ENCODE assay signal across 8 cellular contexts in genomic region chr5:72955143-72955767, GRCh38. TPM values are rescaled to one million over a fixed set of nuclear protein-coding genes. Genes with fewer than 3 reads are reported as not detected.
DNase-seq lines count a peak whose midpoint lies in the region; ATAC-seq, FAIRE-seq and TF ChIP-seq lines count a peak whose summit lies in the region.

No MANE protein-coding gene starts in this region.

- peak; percentile 1 for DNase-seq in stimulated activated CD8-positive, alpha-beta memory T cell treated with anti-CD3 and anti-CD28 coated beads, Interleukin-12 subunit alpha, Interleukin-12 subunit beta, amount 100 ng/mL, for 1 hour (ENCODE audit: low read depth)
- DNase-seq in stimulated activated CD8-positive, alpha-beta memory T cell treated with anti-CD3 and anti-CD28 coated beads, Interleukin-4, amount 100 ng/mL, for 48 hours: no peak
- no peak for DNase-seq in WERI-Rb-1
- DNase-seq in ovary: peak in 3 of 5 donors; percentile 75 to 87 (median 86)
- DNase-seq in RCC 7860 (ENCODE audit: low spot score): no peak
- DNase-seq in activated CD4-positive, alpha-beta T cell treated with anti-CD3 and anti-CD28 coated beads for 48 hours: no peak

- no peaks in the 10 kb centered on the region; the same call in 1 of the 2 replicates for H3K36me3 ChIP-seq in WERI-Rb-1
- no peaks in the 10 kb centered on the region for H3K36me3 ChIP-seq in gastroesophageal sphincter
- H3K36me3 ChIP-seq in ovary: no peaks in the 10 kb centered on the region

- WGBS in gastroesophageal sphincter (ENCODE audit: low coverage in 1 of 2), 2 donors: 10 to 11% methylated on average over 2 of the region's 33 CpGs
- WGBS in ovary, 3 donors: 3 to 4% (median 3%) methylated on average over 31 to 33 of the region's 33 CpGs

- peak overlapping the region; percentile 95 for H3K27ac ChIP-seq in WERI-Rb-1
- peak overlapping the region; percentile 82 to 99 (median 97) for H3K27ac ChIP-seq in gastroesophageal sphincter
- peak overlapping the region; percentile 99 for H3K27ac ChIP-seq in ovary

- H3K9me3 ChIP-seq in WERI-Rb-1 (ENCODE audit: severe bottlenecking) (no peaks in the 10 kb centered on the region), gastroesophageal sphincter (no peaks in the 10 kb centered on the region), ovary (no peaks in the 10 kb centered on the region)

- no peak for FAIRE-seq in RCC 7860 (lab: Jason Lieb, UNC)

- intact Hi-C loops in ovary (cut with DNase I): loop anchor here in 1 of 4 donors (10.0 kb wide), 1 partner anchor 140 kb away; the partner anchor contains the start of gene TNPO1

- no peak for TF ChIP-seq CTCF in WERI-Rb-1 (IDR thresholded peaks at IDR 0.05; ENCODE audit: low read depth, low read length)
- TF ChIP-seq CTCF in gastroesophageal sphincter (IDR thresholded peaks at IDR 0.05): no peak
- no peak for TF ChIP-seq CTCF in ovary (IDR thresholded peaks at IDR 0.05)

- peaks cover 0 to 49% (median 10%) of the 10 kb centered on the region in 3 donors for H3K4me1 ChIP-seq in gastroesophageal sphincter
- peaks cover 4% of the 10 kb centered on the region for H3K4me1 ChIP-seq in ovary (ENCODE audit: insufficient read depth)

- TF ChIP-seq EP300 in gastroesophageal sphincter (IDR thresholded peaks at IDR 0.05): no peak
- no peak for TF ChIP-seq EP300 in ovary (IDR thresholded peaks at IDR 0.05)

- ATAC-seq in HG03095 (IDR thresholded peaks at IDR 0.05; ENCODE audit: unreplicated experiment) (peak; percentile 40), gastroesophageal sphincter (peak; percentile 72)

- no peak for TF ChIP-seq POLR2A in gastroesophageal sphincter (IDR thresholded peaks at IDR 0.05)
- TF ChIP-seq POLR2A in ovary (IDR thresholded peaks at IDR 0.05): no peak

- no peaks in the 10 kb centered on the region for H3K27me3 ChIP-seq in WERI-Rb-1 (ENCODE audit: insufficient read depth, low read depth, severe bottlenecking)
- no peaks in the 10 kb centered on the region for H3K27me3 ChIP-seq in gastroesophageal sphincter
- H3K27me3 ChIP-seq in ovary: no peaks in the 10 kb centered on the region

- H3K4me3 ChIP-seq in WERI-Rb-1 (ENCODE audit: low read depth, low read length) (peak overlapping the region; percentile 87), gastroesophageal sphincter (peak overlapping the region; percentile 69 to 80), ovary (peak overlapping the region; percentile 87)

RNA-seq across cellular contexts. Expression of gene FCHO2, which starts 0.6 kb away (rescaled TPM):
- total RNA-seq in gastroesophageal sphincter (10 to 100 TPM; 27.3 to 36.3 (median 30.1) TPM), ovary (10 to 100 TPM; 25.2 to 34.4 (median 26.1) TPM)
- polyA plus RNA-seq in ovary: 10 to 100 TPM; 12.1 to 15.4 TPM

Comparison
In these comparisons a context has a peak if more than half of its experiments do, and no peak if none do; other contexts are left out.
1. DNase-seq: peak in stimulated activated CD8-positive, alpha-beta memory T cell treated with anti-CD3 and anti-CD28 coated beads, Interleukin-12 subunit alpha, Interleukin-12 subunit beta, amount 100 ng/mL, for 1 hour (single experiment) and ovary (3 of 5); none in stimulated activated CD8-positive, alpha-beta memory T cell treated with anti-CD3 and anti-CD28 coated beads, Interleukin-4, amount 100 ng/mL, for 48 hours (single experiment), WERI-Rb-1 (single experiment), RCC 7860 (single experiment) and activated CD4-positive, alpha-beta T cell treated with anti-CD3 and anti-CD28 coated beads for 48 hours (single experiment).
2. Peak in every context shown above with its lines, with median percentiles within 50 percentile points of each other: H3K27ac ChIP-seq and H3K4me3 ChIP-seq.